In genomic region chr14:21231020-21231652, GRCh38 we compare ENCODE assay signal across 21 cellular contexts. TPM values are rescaled to one million over a fixed set of nuclear protein-coding genes. Genes with fewer than 3 reads are reported as not detected.
DNase-seq lines count a peak whose midpoint lies in the region; ATAC-seq, FAIRE-seq and TF ChIP-seq lines count a peak whose summit lies in the region.
"Had no signal": no experiment of that assay in that cellular context is flagged by ENCODE, and none has a peak within 500 bp of the region (broad histone marks: within the 10 kb centered on the region; RNA-seq: fewer than 3 reads in every experiment).

No MANE protein-coding gene starts in this region.

- TF ChIP-seq CTCF in HepG2 (CRISPR knock-in tag; IDR thresholded peaks at IDR 0.05) (no peak), right lobe of liver (IDR thresholded peaks at IDR 0.05) (no peak)

- peaks cover 98% of the 10 kb centered on the region for H4K20me1 ChIP-seq in HepG2 (ENCODE audit: insufficient read depth, low read length)

- H3K4me1 ChIP-seq in HepG2 (ENCODE audit: insufficient read depth, low read length) (0 out of 2 replicates have a peak, but pooled peaks cover 8% of the 10 kb centered on the region), right lobe of liver (peaks cover 0 to 8% (median 0%) of the 10 kb centered on the region in 4 donors), SJCRH30 (no peaks in the 10 kb centered on the region)

- H3K9me3 ChIP-seq in HepG2 (ENCODE audit: low read length) (no peaks in the 10 kb centered on the region), right lobe of liver (no peaks in the 10 kb centered on the region), SJCRH30 (replicated peaks) (no peaks in the 10 kb centered on the region)
- H3K9me3 ChIP-seq: mucosa of descending colon, Peyer's patch, psoas muscle, thoracic aorta had no signal

- intact Hi-C loops in HepG2 (cut with micrococcal nuclease; ENCODE audit: unreplicated experiment), result loop anchor here (10.0 kb wide), 1 partner anchor 324 kb away; no protein-coding TSS in a partner anchor
- intact Hi-C loops in right lobe of liver (cut with DNase I), result loop anchor here in 1 of 2 donors (10.0 kb wide), 1 partner anchor 164 kb away; no protein-coding TSS in a partner anchor

- H3K27ac ChIP-seq in HepG2 (ENCODE audit: extremely low read length, insufficient read depth, low read length), result no peak overlapping the region
- H3K27ac ChIP-seq in right lobe of liver, result no peak overlapping the region
- peak overlapping the region; percentile 2 for H3K27ac ChIP-seq in epithelial cell of prostate
- H3K27ac ChIP-seq in SJCRH30, result no peak overlapping the region
- H3K27ac ChIP-seq: psoas muscle, thoracic aorta had no signal

- DNase-seq in HepG2 (ENCODE audit: low spot score) (no peak), right lobe of liver (no peak), epithelial cell of prostate (ENCODE audit: low read depth, low spot score) (no peak), SJCRH30 (no peak)
- no peak for DNase-seq in activated CD8-positive, alpha-beta T cell treated with anti-CD3 and anti-CD28 coated beads, Interleukin-2, amount 10 ng/mL, durations not matched to agents 7 days and 5 days
- no peak for DNase-seq in stimulated activated naive CD8-positive, alpha-beta T cell treated with anti-CD3 and anti-CD28 coated beads, Interleukin-15, amount 100 ng/mL, for 72 hours
- DNase-seq: activated CD4-positive, alpha-beta T cell treated with anti-CD3 and anti-CD28 coated beads for 4 hours; DMS79; erythroblast; Kasumi-1; kidney; mucosa of descending colon; NCI-H187; NCI-H510A treated with DMSO at 0.1 percent for 48 hours; Peyer's patch; psoas muscle; stimulated activated CD4-positive, alpha-beta T cell treated with anti-CD3 and anti-CD28 coated beads, Interleukin-15, amount 100 ng/mL, for 24 hours had no signal

- TF ChIP-seq POLR2A in HepG2 (IDR thresholded peaks at IDR 0.05; ENCODE audit: insufficient read depth in 1 of 2, low read depth in 2 of 2, low read length in 2 of 2) (no peak), right lobe of liver (IDR thresholded peaks at IDR 0.05) (no peak)

- no peak overlapping the region for H3K9ac ChIP-seq in HepG2 (ENCODE audit: insufficient read depth, low read depth, low read length)

- no peak for FAIRE-seq in HepG2 (lab: Jason Lieb, UNC)
- FAIRE-seq: colon, kidney had no signal

- peaks cover 96% of the 10 kb centered on the region for H3K79me2 ChIP-seq in HepG2 (ENCODE audit: insufficient read depth, low read length)

- H3K4me2 ChIP-seq in HepG2 (ENCODE audit: low read depth, low read length), result no peak overlapping the region

- no peak overlapping the region for H2AFZ ChIP-seq in HepG2 (ENCODE audit: low read length)

- TF ChIP-seq RAD21 in HepG2 (CRISPR knock-in tag; IDR thresholded peaks at IDR 0.05), result no peak

- H3K4me1 Mint-ChIP-seq in activated CD8-positive, alpha-beta T cell treated with anti-CD3 and anti-CD28 coated beads, Interleukin-2, amount 10 ng/mL, durations not matched to agents 7 days and 5 days (ENCODE audit: low read depth), result peaks cover 74% of the 10 kb centered on the region
- peaks cover 71% of the 10 kb centered on the region for H3K4me1 Mint-ChIP-seq in stimulated activated naive CD8-positive, alpha-beta T cell treated with anti-CD3 and anti-CD28 coated beads, Interleukin-15, amount 100 ng/mL, for 72 hours

- no TSS peak for BruUV-seq in HepG2 (replicated peaks; lab: Mats Ljungman, UMichigan)

- H3K27me3 ChIP-seq in HepG2 (ENCODE audit: control insufficient read depth in 1 of 2, insufficient read depth in 2 of 2, low read length in 2 of 2) (no peaks in the 10 kb centered on the region), right lobe of liver (no peaks in the 10 kb centered on the region), SJCRH30 (no peaks in the 10 kb centered on the region)
- H3K27me3 ChIP-seq: Peyer's patch had no signal

- H3K36me3 Mint-ChIP-seq in activated CD8-positive, alpha-beta T cell treated with anti-CD3 and anti-CD28 coated beads, Interleukin-2, amount 10 ng/mL, durations not matched to agents 7 days and 5 days (ENCODE audit: low read depth), result peaks cover 77% of the 10 kb centered on the region

- POLR2A ChIA-PET in HepG2 (lab: Yijun Ruan, JAX), result interaction anchor here (1.0 kb wide), 1 partner anchor 24 kb away, joined by 5 read pairs; no protein-coding TSS in a partner anchor
- POLR2A ChIA-PET in activated CD8-positive, alpha-beta T cell treated with anti-CD3 and anti-CD28 coated beads, Interleukin-2, amount 10 ng/mL, durations not matched to agents 7 days and 5 days (lab: Charles Lee), result interaction anchor here (1.1 to 1.6 kb wide), 2 partner anchors 34 to 151 kb away, joined by 3 to 4 read pairs; no protein-coding TSS in a partner anchor

- in situ Hi-C loops in HepG2 (cut with HindIII; ENCODE audit: extremely low pct_ligation_motif_present, low pct_unique_long_range_greater_than_20kb), result no loop called here

- H3K4me3 Mint-ChIP-seq in activated CD8-positive, alpha-beta T cell treated with anti-CD3 and anti-CD28 coated beads, Interleukin-2, amount 10 ng/mL, durations not matched to agents 7 days and 5 days, result peak overlapping the region; percentile 35
- H3K4me3 Mint-ChIP-seq in stimulated activated naive CD8-positive, alpha-beta T cell treated with anti-CD3 and anti-CD28 coated beads, Interleukin-15, amount 100 ng/mL, for 72 hours, result peak overlapping the region; percentile 46 to 51

- H3K36me3 ChIP-seq in HepG2 (replicated peaks in 1 of 2; ENCODE audit: control insufficient read depth in 1 of 2, insufficient read depth in 2 of 2, low read length in 2 of 2) (peaks cover 37 to 99% of the 10 kb centered on the region in 2 experiments), right lobe of liver (peaks cover 0 to 87% (median 45%) of the 10 kb centered on the region in 4 donors), SJCRH30 (peaks cover 94% of the 10 kb centered on the region)

- ATAC-seq in HepG2 (no peak), right lobe of liver (no peak), GM18861 (IDR thresholded peaks at IDR 0.05; ENCODE audit: unreplicated experiment) (no peak), GM18870 (IDR thresholded peaks at IDR 0.05; ENCODE audit: unreplicated experiment) (no peak)
- peak; percentile 11 for ATAC-seq in activated CD8-positive, alpha-beta T cell treated with anti-CD3 and anti-CD28 coated beads, Interleukin-2, amount 10 ng/mL, durations not matched to agents 7 days and 5 days
- ATAC-seq in stimulated activated naive CD8-positive, alpha-beta T cell treated with anti-CD3 and anti-CD28 coated beads, Interleukin-15, amount 100 ng/mL, for 72 hours, result peak; percentile 33
- ATAC-seq: mucosa of descending colon had no signal

- no peaks in the 10 kb centered on the region for H3K9me3 Mint-ChIP-seq in activated CD8-positive, alpha-beta T cell treated with anti-CD3 and anti-CD28 coated beads, Interleukin-2, amount 10 ng/mL, durations not matched to agents 7 days and 5 days (ENCODE audit: insufficient read depth)
- H3K9me3 Mint-ChIP-seq in stimulated activated naive CD8-positive, alpha-beta T cell treated with anti-CD3 and anti-CD28 coated beads, Interleukin-15, amount 100 ng/mL, for 72 hours, result no peaks in the 10 kb centered on the region

- 96% methylated on average over 14 of the region's 14 CpGs for WGBS in HepG2 (ENCODE audit: low lambda C conversion rate)
- WGBS in right lobe of liver (ENCODE audit: insufficient coverage, low coverage, low lambda C conversion rate, missing lambda C conversion rate), result 79% methylated on average over 14 of the region's 14 CpGs

- H3K27ac Mint-ChIP-seq in activated CD8-positive, alpha-beta T cell treated with anti-CD3 and anti-CD28 coated beads, Interleukin-2, amount 10 ng/mL, durations not matched to agents 7 days and 5 days, result peak overlapping the region; percentile 90
- H3K27ac Mint-ChIP-seq in stimulated activated naive CD8-positive, alpha-beta T cell treated with anti-CD3 and anti-CD28 coated beads, Interleukin-15, amount 100 ng/mL, for 72 hours, result peak overlapping the region; percentile 62 to 74

- no peak overlapping the region for H3K4me3 ChIP-seq in HepG2 (replicated peaks in 1 of 3; ENCODE audit: insufficient read depth in 1 of 3, low read depth in 2 of 3, low read length in 3 of 3)
- no peak overlapping the region for H3K4me3 ChIP-seq in right lobe of liver
- no peak overlapping the region for H3K4me3 ChIP-seq in SJCRH30
- H3K4me3 ChIP-seq: mucosa of descending colon, Peyer's patch, psoas muscle, thoracic aorta had no signal

- CTCF ChIA-PET in HepG2 (lab: Yijun Ruan, JAX; ENCODE audit: low intra/inter-chr PET ratio, low total read pairs), result no interaction called here
- CTCF ChIA-PET in activated CD8-positive, alpha-beta T cell treated with anti-CD3 and anti-CD28 coated beads, Interleukin-2, amount 10 ng/mL, durations not matched to agents 7 days and 5 days (lab: Charles Lee), result interaction anchor here (0.7 to 3.0 kb wide), 3 partner anchors 10 to 34 kb away, joined by 3 to 22 read pairs (median 3); no protein-coding TSS in a partner anchor

- H3K27me3 Mint-ChIP-seq in activated CD8-positive, alpha-beta T cell treated with anti-CD3 and anti-CD28 coated beads, Interleukin-2, amount 10 ng/mL, durations not matched to agents 7 days and 5 days (ENCODE audit: low read depth), result no peaks in the 10 kb centered on the region
- H3K27me3 Mint-ChIP-seq in stimulated activated naive CD8-positive, alpha-beta T cell treated with anti-CD3 and anti-CD28 coated beads, Interleukin-15, amount 100 ng/mL, for 72 hours, result no peaks in the 10 kb centered on the region

- TF ChIP-seq EP300 in HepG2 (IDR thresholded peaks at IDR 0.05; ENCODE audit: low read depth in 2 of 2, low read length in 2 of 2), result no peak
- no peak for TF ChIP-seq EP300 in HepG2 (CRISPR knock-in tag; IDR thresholded peaks at IDR 0.05; ENCODE audit: borderline replicate concordance)

RNA-seq across cellular contexts. Expression of gene HNRNPC, which starts 38.1 kb away (rescaled TPM):
- total RNA-seq in HepG2 (2016; rRNA removed; fragmentation: Illumina TruSeq; extraction: Trizol) (1,099 and 1,563 TPM in 2 replicates), right lobe of liver (100 to 1,000 TPM; 170 to 247 (median 229) TPM)
- total RNA-seq in HepG2 (2016; cell fraction: cytosol; rRNA removed; fragmentation: Illumina TruSeq; extraction: Trizol; ENCODE audit: low read depth), result 272 and 305 TPM in 2 replicates
- 1,110 and 1,631 TPM in 2 replicates for total RNA-seq in HepG2 (2016; cell fraction: insoluble cytoplasmic fraction; rRNA removed; fragmentation: Illumina TruSeq; extraction: Trizol)
- 374 and 422 TPM in 2 replicates for total RNA-seq in HepG2 (2016; cell fraction: membrane; rRNA removed; fragmentation: Illumina TruSeq; extraction: Trizol)
- total RNA-seq in HepG2 (2016; cell fraction: nucleus; rRNA removed; fragmentation: Illumina TruSeq; extraction: Trizol), result 741 and 752 TPM in 2 replicates
- 577 and 628 TPM in 2 replicates for polyA plus RNA-seq in HepG2 (2011; rRNA removed)
- polyA plus RNA-seq in HepG2 (2011; cell fraction: cytosol; rRNA removed), result 344 and 442 TPM in 2 replicates
- 155 and 197 TPM in 2 replicates for polyA plus RNA-seq in HepG2 (2011; cell fraction: nucleus; rRNA removed)
- polyA plus RNA-seq in HepG2 (2012), result 523 and 611 TPM in 2 replicates
- polyA plus RNA-seq in HepG2 (2016; cell fraction: cytosol; fragmentation: Illumina TruSeq; extraction: Trizol; ENCODE audit: low read depth), result 145 and 154 TPM in 2 replicates
- polyA plus RNA-seq in HepG2 (2016; cell fraction: insoluble cytoplasmic fraction; fragmentation: Illumina TruSeq; extraction: Trizol; ENCODE audit: low read depth), result 1,519 and 1,675 TPM in 2 replicates
- 281 and 312 TPM in 2 replicates for polyA plus RNA-seq in HepG2 (2016; cell fraction: membrane; fragmentation: Illumina TruSeq; extraction: Trizol; ENCODE audit: low read depth)
- polyA plus RNA-seq in HepG2 (2016; cell fraction: nucleus; fragmentation: Illumina TruSeq; extraction: Trizol; ENCODE audit: insufficient read depth, low read depth), result 695 and 708 TPM in 2 replicates
- 720 and 1,084 TPM in 2 replicates for polyA minus RNA-seq in HepG2 (2011; rRNA and poly(A)+ RNA removed; ENCODE audit: low replicate concordance)
- polyA minus RNA-seq in HepG2 (2011; cell fraction: cytosol; rRNA and poly(A)+ RNA removed), result 262 and 282 TPM in 2 replicates
- 891 and 939 TPM in 2 replicates for polyA minus RNA-seq in HepG2 (2011; cell fraction: nucleus; rRNA and poly(A)+ RNA removed)
- total RNA-seq in activated CD8-positive, alpha-beta T cell treated with anti-CD3 and anti-CD28 coated beads, Interleukin-2, amount 10 ng/mL, durations not matched to agents 7 days and 5 days, result 100 to 1,000 TPM; 768 to 782 TPM
- 1,205 and 1,219 TPM in 2 replicates for total RNA-seq in SJCRH30 (2014; rRNA removed; shearing (Covaris generic))

RNA-seq across cellular contexts. Expression of gene RPGRIP1, which starts 48.7 kb away (rescaled TPM):
- total RNA-seq in HepG2 (2016; rRNA removed; fragmentation: Illumina TruSeq; extraction: Trizol) (0.10 and 0.13 TPM in 2 replicates), right lobe of liver (1 to 10 TPM in 3 of 6 experiments, under 1 TPM in 3; 0.22 to 1.8 (median 1.0) TPM)
- total RNA-seq in HepG2 (2016; cell fraction: cytosol; rRNA removed; fragmentation: Illumina TruSeq; extraction: Trizol; ENCODE audit: low read depth), result 0.09 TPM in 1 of 2 replicates, not detected in the other
- 0.48 and 0.67 TPM in 2 replicates for total RNA-seq in HepG2 (2016; cell fraction: insoluble cytoplasmic fraction; rRNA removed; fragmentation: Illumina TruSeq; extraction: Trizol)
- total RNA-seq in HepG2 (2016; cell fraction: membrane; rRNA removed; fragmentation: Illumina TruSeq; extraction: Trizol), result 0.15 and 0.17 TPM in 2 replicates
- total RNA-seq in HepG2 (2016; cell fraction: nucleus; rRNA removed; fragmentation: Illumina TruSeq; extraction: Trizol), result 0.22 and 0.50 TPM in 2 replicates
- polyA plus RNA-seq in HepG2 (2011; rRNA removed), result 0.47 and 1.1 TPM in 2 replicates
- polyA plus RNA-seq in HepG2 (2011; cell fraction: cytosol; rRNA removed), result 0.14 and 0.17 TPM in 2 replicates
- polyA plus RNA-seq in HepG2 (2011; cell fraction: nucleus; rRNA removed), result 0.58 and 1.4 TPM in 2 replicates
- polyA plus RNA-seq in HepG2 (2012), result 0.57 and 0.58 TPM in 2 replicates
- not detected in 2 replicates for polyA plus RNA-seq in HepG2 (2016; cell fraction: cytosol; fragmentation: Illumina TruSeq; extraction: Trizol; ENCODE audit: low read depth)
- 0.07 and 0.12 TPM in 2 replicates for polyA plus RNA-seq in HepG2 (2016; cell fraction: insoluble cytoplasmic fraction; fragmentation: Illumina TruSeq; extraction: Trizol; ENCODE audit: low read depth)
- polyA plus RNA-seq in HepG2 (2016; cell fraction: membrane; fragmentation: Illumina TruSeq; extraction: Trizol; ENCODE audit: low read depth), result 0.08 TPM in 1 of 2 replicates, not detected in the other
- polyA plus RNA-seq in HepG2 (2016; cell fraction: nucleus; fragmentation: Illumina TruSeq; extraction: Trizol; ENCODE audit: insufficient read depth, low read depth), result 0.47 and 1.6 TPM in 2 replicates
- polyA minus RNA-seq in HepG2 (2011; rRNA and poly(A)+ RNA removed; ENCODE audit: low replicate concordance), result 0.26 TPM in 1 of 2 replicates, not detected in the other
- polyA minus RNA-seq in HepG2 (2011; cell fraction: cytosol; rRNA and poly(A)+ RNA removed), result 0.53 TPM in 1 of 2 replicates, not detected in the other
- polyA minus RNA-seq in HepG2 (2011; cell fraction: nucleus; rRNA and poly(A)+ RNA removed), result 0.64 and 4.0 TPM in 2 replicates
- not detected for total RNA-seq in activated CD8-positive, alpha-beta T cell treated with anti-CD3 and anti-CD28 coated beads, Interleukin-2, amount 10 ng/mL, durations not matched to agents 7 days and 5 days
- total RNA-seq in SJCRH30 (2014; rRNA removed; shearing (Covaris generic)), result not detected in 2 replicates
- total RNA-seq: psoas muscle, thoracic aorta had no signal

Comparison
In these comparisons a context has a peak if more than half of its experiments do, and no peak if none do; other contexts are left out.
1. ATAC-seq: peak in activated CD8-positive, alpha-beta T cell treated with anti-CD3 and anti-CD28 coated beads, Interleukin-2, amount 10 ng/mL, durations not matched to agents 7 days and 5 days (single experiment) and stimulated activated naive CD8-positive, alpha-beta T cell treated with anti-CD3 and anti-CD28 coated beads, Interleukin-15, amount 100 ng/mL, for 72 hours (single experiment); none in HepG2 (single experiment), right lobe of liver (0 of 4), GM18861 (single experiment) and GM18870 (single experiment).